ENCODE assay signal across 1 cellular context in genomic region chr4:182555997-182556418, GRCh38.
TF ChIP-seq lines count a peak whose summit lies in the region.

No MANE protein-coding gene starts in this region.

TF ChIP-seq in H1, 55 proteins besides CTCF, POLR2A, EP300 and RAD21 (continued from another document):
- TF ChIP-seq, protein P1, sequence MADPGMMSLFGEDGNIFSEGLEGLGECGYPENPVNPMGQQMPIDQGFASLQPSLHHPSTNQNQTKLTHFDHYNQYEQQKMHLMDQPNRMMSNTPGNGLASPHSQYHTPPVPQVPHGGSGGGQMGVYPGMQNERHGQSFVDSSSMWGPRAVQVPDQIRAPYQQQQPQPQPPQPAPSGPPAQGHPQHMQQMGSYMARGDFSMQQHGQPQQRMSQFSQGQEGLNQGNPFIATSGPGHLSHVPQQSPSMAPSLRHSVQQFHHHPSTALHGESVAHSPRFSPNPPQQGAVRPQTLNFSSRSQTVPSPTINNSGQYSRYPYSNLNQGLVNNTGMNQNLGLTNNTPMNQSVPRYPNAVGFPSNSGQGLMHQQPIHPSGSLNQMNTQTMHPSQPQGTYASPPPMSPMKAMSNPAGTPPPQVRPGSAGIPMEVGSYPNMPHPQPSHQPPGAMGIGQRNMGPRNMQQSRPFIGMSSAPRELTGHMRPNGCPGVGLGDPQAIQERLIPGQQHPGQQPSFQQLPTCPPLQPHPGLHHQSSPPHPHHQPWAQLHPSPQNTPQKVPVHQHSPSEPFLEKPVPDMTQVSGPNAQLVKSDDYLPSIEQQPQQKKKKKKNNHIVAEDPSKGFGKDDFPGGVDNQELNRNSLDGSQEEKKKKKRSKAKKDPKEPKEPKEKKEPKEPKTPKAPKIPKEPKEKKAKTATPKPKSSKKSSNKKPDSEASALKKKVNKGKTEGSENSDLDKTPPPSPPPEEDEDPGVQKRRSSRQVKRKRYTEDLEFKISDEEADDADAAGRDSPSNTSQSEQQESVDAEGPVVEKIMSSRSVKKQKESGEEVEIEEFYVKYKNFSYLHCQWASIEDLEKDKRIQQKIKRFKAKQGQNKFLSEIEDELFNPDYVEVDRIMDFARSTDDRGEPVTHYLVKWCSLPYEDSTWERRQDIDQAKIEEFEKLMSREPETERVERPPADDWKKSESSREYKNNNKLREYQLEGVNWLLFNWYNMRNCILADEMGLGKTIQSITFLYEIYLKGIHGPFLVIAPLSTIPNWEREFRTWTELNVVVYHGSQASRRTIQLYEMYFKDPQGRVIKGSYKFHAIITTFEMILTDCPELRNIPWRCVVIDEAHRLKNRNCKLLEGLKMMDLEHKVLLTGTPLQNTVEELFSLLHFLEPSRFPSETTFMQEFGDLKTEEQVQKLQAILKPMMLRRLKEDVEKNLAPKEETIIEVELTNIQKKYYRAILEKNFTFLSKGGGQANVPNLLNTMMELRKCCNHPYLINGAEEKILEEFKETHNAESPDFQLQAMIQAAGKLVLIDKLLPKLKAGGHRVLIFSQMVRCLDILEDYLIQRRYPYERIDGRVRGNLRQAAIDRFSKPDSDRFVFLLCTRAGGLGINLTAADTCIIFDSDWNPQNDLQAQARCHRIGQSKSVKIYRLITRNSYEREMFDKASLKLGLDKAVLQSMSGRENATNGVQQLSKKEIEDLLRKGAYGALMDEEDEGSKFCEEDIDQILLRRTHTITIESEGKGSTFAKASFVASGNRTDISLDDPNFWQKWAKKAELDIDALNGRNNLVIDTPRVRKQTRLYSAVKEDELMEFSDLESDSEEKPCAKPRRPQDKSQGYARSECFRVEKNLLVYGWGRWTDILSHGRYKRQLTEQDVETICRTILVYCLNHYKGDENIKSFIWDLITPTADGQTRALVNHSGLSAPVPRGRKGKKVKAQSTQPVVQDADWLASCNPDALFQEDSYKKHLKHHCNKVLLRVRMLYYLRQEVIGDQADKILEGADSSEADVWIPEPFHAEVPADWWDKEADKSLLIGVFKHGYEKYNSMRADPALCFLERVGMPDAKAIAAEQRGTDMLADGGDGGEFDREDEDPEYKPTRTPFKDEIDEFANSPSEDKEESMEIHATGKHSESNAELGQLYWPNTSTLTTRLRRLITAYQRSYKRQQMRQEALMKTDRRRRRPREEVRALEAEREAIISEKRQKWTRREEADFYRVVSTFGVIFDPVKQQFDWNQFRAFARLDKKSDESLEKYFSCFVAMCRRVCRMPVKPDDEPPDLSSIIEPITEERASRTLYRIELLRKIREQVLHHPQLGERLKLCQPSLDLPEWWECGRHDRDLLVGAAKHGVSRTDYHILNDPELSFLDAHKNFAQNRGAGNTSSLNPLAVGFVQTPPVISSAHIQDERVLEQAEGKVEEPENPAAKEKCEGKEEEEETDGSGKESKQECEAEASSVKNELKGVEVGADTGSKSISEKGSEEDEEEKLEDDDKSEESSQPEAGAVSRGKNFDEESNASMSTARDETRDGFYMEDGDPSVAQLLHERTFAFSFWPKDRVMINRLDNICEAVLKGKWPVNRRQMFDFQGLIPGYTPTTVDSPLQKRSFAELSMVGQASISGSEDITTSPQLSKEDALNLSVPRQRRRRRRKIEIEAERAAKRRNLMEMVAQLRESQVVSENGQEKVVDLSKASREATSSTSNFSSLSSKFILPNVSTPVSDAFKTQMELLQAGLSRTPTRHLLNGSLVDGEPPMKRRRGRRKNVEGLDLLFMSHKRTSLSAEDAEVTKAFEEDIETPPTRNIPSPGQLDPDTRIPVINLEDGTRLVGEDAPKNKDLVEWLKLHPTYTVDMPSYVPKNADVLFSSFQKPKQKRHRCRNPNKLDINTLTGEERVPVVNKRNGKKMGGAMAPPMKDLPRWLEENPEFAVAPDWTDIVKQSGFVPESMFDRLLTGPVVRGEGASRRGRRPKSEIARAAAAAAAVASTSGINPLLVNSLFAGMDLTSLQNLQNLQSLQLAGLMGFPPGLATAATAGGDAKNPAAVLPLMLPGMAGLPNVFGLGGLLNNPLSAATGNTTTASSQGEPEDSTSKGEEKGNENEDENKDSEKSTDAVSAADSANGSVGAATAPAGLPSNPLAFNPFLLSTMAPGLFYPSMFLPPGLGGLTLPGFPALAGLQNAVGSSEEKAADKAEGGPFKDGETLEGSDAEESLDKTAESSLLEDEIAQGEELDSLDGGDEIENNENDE (IDR thresholded peaks at IDR 0.05; ENCODE audit: insufficient replicate concordance, low read length) = peak; percentile 64
- TF ChIP-seq TAF7 (optimal IDR thresholded peaks at IDR 0.05; ENCODE audit: borderline replicate concordance, low read depth, low read length) (no peak), SP1 (IDR thresholded peaks at IDR 0.05; ENCODE audit: low read depth, low read length) (0 out of 2 replicates have a peak, but pooled peaks have one; percentile 12), CBX8 (IDR thresholded peaks at IDR 0.05; ENCODE audit: borderline replicate concordance, low read depth, low read length) (no peak), TCF12 (IDR thresholded peaks at IDR 0.05; ENCODE audit: low read depth, low read length) (no peak), HDAC2 (IDR thresholded peaks at IDR 0.05; ENCODE audit: borderline replicate concordance in 1 of 2, low read depth in 2 of 2, low read length in 2 of 2) (peak in 1 of 2 experiments; percentile 56; a peak in 1 of 4 replicates), ASH2L (IDR thresholded peaks at IDR 0.05; ENCODE audit: low read length) (peak; percentile 46), CTBP2 (IDR thresholded peaks at IDR 0.05; ENCODE audit: borderline replicate concordance, insufficient read depth, insufficient read length, low read length) (no peak), KDM1A (IDR thresholded peaks at IDR 0.05; ENCODE audit: borderline replicate concordance, low read length) (0 out of 2 replicates have a peak, but pooled peaks have one; percentile 38)
